In the genomic region with DNA sequence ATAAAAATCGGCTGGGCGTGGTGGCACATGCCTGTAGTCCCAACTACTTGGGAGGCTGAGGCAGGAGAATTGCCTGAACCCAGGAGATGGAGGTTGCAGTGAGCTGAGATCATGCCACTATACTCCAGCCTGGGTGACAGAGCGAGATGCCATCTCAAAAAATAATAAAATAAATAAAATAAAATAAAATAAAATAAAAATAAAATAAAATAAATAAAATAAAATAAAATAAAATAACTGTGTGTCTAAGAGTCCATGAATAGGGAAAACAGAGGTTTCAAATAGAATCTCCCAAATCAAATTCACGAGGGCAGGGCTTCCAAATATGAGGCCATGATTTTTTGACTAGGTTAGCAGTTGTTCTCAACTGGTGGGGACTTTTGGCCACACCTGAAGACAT, we compare ENCODE assay signal across 11 cellular contexts. TPM values are rescaled to one million over a fixed set of nuclear protein-coding genes. Genes with fewer than 3 reads are reported as not detected.
DNase-seq lines count a peak whose midpoint lies in the region; ATAC-seq and TF ChIP-seq lines count a peak whose summit lies in the region.
"Not testable (repeated sequence)": the region's sequence is repeated elsewhere in the genome, so short reads cannot be mapped to it uniquely, and the experiment has no call there.
"Had no signal": no experiment of that assay in that cellular context is flagged by ENCODE, and none has a peak within 500 bp of the region (broad histone marks: within the 10 kb centered on the region; RNA-seq: fewer than 3 reads in every experiment).

No MANE protein-coding gene starts in this region.

- H3K23ac ChIP-seq in H9 (ENCODE audit: insufficient read length, low read depth, low read length); neuronal stem cell (ENCODE audit: low read depth, low read length, poor library complexity): not testable (repeated sequence)

- H4K20me1 ChIP-seq in BLaER1 treated with 17β-estradiol and CSF1 and Interleukin-3, amounts not matched to agents 10 nM and 100 nM; H9 (ENCODE audit: control insufficient read depth, insufficient read depth, insufficient read length); Karpas-422 (ENCODE audit: insufficient read depth, low read depth, low read length); OCI-LY3 (ENCODE audit: insufficient read depth, low read length): not testable (repeated sequence)

- H3K79me2 ChIP-seq in H9 (ENCODE audit: insufficient read depth, low read length); OCI-LY3 (ENCODE audit: low read length): not testable (repeated sequence)
- peaks cover 40% of the 10 kb centered on the region for H3K79me2 ChIP-seq in Karpas-422 (ENCODE audit: low read length)

- H3K4me2 ChIP-seq in BLaER1 treated with 17β-estradiol and CSF1 and Interleukin-3, amounts not matched to agents 10 nM and 100 nM = peak overlapping the region in 10 of 11 experiments; percentile 33 to 67 (median 43); a peak in 15 of 22 replicates
- H3K4me2 ChIP-seq in H9 (ENCODE audit: insufficient read depth, insufficient read length, low read length) (peak overlapping the region; percentile 33), Karpas-422 (ENCODE audit: low read depth, low read length, poor library complexity, severe bottlenecking) (peak overlapping the region; percentile 74), OCI-LY3 (ENCODE audit: low read length) (peak overlapping the region; percentile 60)
- not testable (repeated sequence) for H3K4me2 ChIP-seq in neuronal stem cell (ENCODE audit: insufficient read depth, low read length, poor library complexity, severe bottlenecking)

- peak overlapping the region; percentile 75 for H2BK20ac ChIP-seq in H9 (ENCODE audit: low read depth, low read length, poor library complexity, severe bottlenecking)

- H3K9ac ChIP-seq in BLaER1 treated with 17β-estradiol and CSF1 and Interleukin-3, amounts not matched to agents 10 nM and 100 nM; H9 (ENCODE audit: extremely low read depth, insufficient read length, low read length); OCI-LY3 (ENCODE audit: low read length); iPS-18a (ENCODE audit: low read length); neuronal stem cell (ENCODE audit: low read depth, low read length, poor library complexity): not testable (repeated sequence)
- H3K9ac ChIP-seq in Karpas-422 (ENCODE audit: low read length) = 0 out of 2 replicates have a peak overlapping the region, but pooled peaks have one; percentile 20

- H2BK120ac ChIP-seq in H9 (ENCODE audit: low read depth, low read length, poor library complexity, severe bottlenecking); neuronal stem cell (ENCODE audit: low read depth, low read length): not testable (repeated sequence)

- H3K36me3 ChIP-seq in BLaER1 treated with 17β-estradiol and CSF1 and Interleukin-3, amounts not matched to agents 10 nM and 100 nM; OCI-LY3 (replicated peaks; ENCODE audit: low read depth, low read length); iPS-18a (ENCODE audit: control insufficient read depth, low read depth, low read length); neuronal stem cell (replicated peaks in 1 of 2; ENCODE audit: control insufficient read depth in 2 of 2, insufficient read depth in 2 of 2, low read length in 2 of 2): not testable (repeated sequence)
- H3K36me3 ChIP-seq in Karpas-422 (ENCODE audit: insufficient read depth, low read length) = peaks cover 23% of the 10 kb centered on the region

- not testable (repeated sequence) for TF ChIP-seq CTCF in H9 (conservative IDR thresholded peaks at IDR 0.05); OCI-LY3 (IDR thresholded peaks at IDR 0.05; ENCODE audit: low read depth, low read length); WTC11 (IDR thresholded peaks at IDR 0.05)

- H3K79me1 ChIP-seq in H9 (ENCODE audit: insufficient read depth, low read depth, low read length, poor library complexity, severe bottlenecking); neuronal stem cell (ENCODE audit: low read depth, low read length): not testable (repeated sequence)

- not testable (repeated sequence) for H3K23me2 ChIP-seq in H9 (ENCODE audit: insufficient read length, low read depth, low read length, poor library complexity, severe bottlenecking)

- H3K27me3 ChIP-seq in BLaER1 treated with 17β-estradiol and CSF1 and Interleukin-3, amounts not matched to agents 10 nM and 100 nM; H9 (ENCODE audit: insufficient read depth, low read length); Karpas-422 (ENCODE audit: low read length); OCI-LY3 (ENCODE audit: low read depth, low read length); iPS-18a (ENCODE audit: control insufficient read depth, insufficient read depth, low read length); neuronal stem cell (ENCODE audit: control insufficient read depth in 3 of 3, insufficient read depth in 3 of 3, low read depth in 1 of 3, low read length in 3 of 3): not testable (repeated sequence)

- H3K4me3 ChIP-seq in BLaER1 treated with 17β-estradiol and CSF1 and Interleukin-3, amounts not matched to agents 10 nM and 100 nM = peak overlapping the region in 9 of 10 experiments; percentile 13 to 42 (median 28); a peak in 9 of 20 replicates
- H3K4me3 ChIP-seq in Karpas-422 (ENCODE audit: low read length) (peak overlapping the region; percentile 69; the same call in 1 of the 2 replicates), OCI-LY3 (ENCODE audit: low read length) (peak overlapping the region; percentile 70), iPS-18a (ENCODE audit: low read length) (peak overlapping the region; percentile 19)
- not testable (repeated sequence) for H3K4me3 ChIP-seq in neuronal stem cell (ENCODE audit: low read length in 2 of 2)

- H3K9me2 ChIP-seq in Karpas-422 (replicated peaks; ENCODE audit: insufficient read depth, low read length) = not testable (repeated sequence)

- POLR2A ChIA-PET in WTC11 (lab: Charles Lee) = not testable (repeated sequence)

- H4K8ac ChIP-seq in H9 (replicated peaks; ENCODE audit: insufficient read length, low read depth, low read length); neuronal stem cell (ENCODE audit: low read depth, low read length): not testable (repeated sequence)

- no CpG with 5 or more reads among the region's 4 CpGs for WGBS in H9 (ENCODE audit: extremely low coverage, insufficient read length, low lambda C conversion rate)
- no CpG with 5 or more reads among the region's 4 CpGs for WGBS in neuronal stem cell (ENCODE audit: extremely low coverage in 2 of 2, insufficient read length in 2 of 2, insufficient replicate concordance in 1 of 2), 2 donors

- peaks cover 24 to 30% of the 10 kb centered on the region in 2 experiments for H3K4me1 Mint-ChIP-seq in H9
- peaks cover 20% of the 10 kb centered on the region for H3K4me1 Mint-ChIP-seq in WTC11

- not testable (repeated sequence) for H3K27ac Mint-ChIP-seq in H9
- 0 out of 2 replicates have a peak overlapping the region, but pooled peaks have one; percentile 84 for H3K27ac Mint-ChIP-seq in WTC11

- not testable (repeated sequence) for H2BK5ac ChIP-seq in H9 (ENCODE audit: insufficient read length, low read length); neuronal stem cell (ENCODE audit: low read length)

- not testable (repeated sequence) for H3K4me3 Mint-ChIP-seq in H9, WTC11

- not testable (repeated sequence) for DNase-seq in H9; Karpas-422; WTC11 (ENCODE audit: low spot score); neuronal stem cell (ENCODE audit: low spot score)

- not testable (repeated sequence) for H3K9me3 Mint-ChIP-seq in H9, WTC11

- not testable (repeated sequence) for H3K4ac ChIP-seq in H9 (ENCODE audit: low read depth, low read length); neuronal stem cell (ENCODE audit: low read length)

- H3K56ac ChIP-seq in H9 (ENCODE audit: insufficient read length, low read depth, low read length) = not testable (repeated sequence)

- H3K36me3 Mint-ChIP-seq in H9 (ENCODE audit: insufficient read depth in 1 of 3, low read depth in 3 of 3); WTC11: not testable (repeated sequence)

- H2BK15ac ChIP-seq in H9 (ENCODE audit: low read depth, low read length); neuronal stem cell (ENCODE audit: low read length): not testable (repeated sequence)

- ATAC-seq in WTC11 = not testable (repeated sequence)

- H3K9me3 ChIP-seq in BLaER1 treated with 17β-estradiol and CSF1 and Interleukin-3, amounts not matched to agents 10 nM and 100 nM (replicated peaks in 1 of 11) = peaks cover 21 to 61% (median 41%) of the 10 kb centered on the region in 11 experiments
- H3K9me3 ChIP-seq in H9 (ENCODE audit: control insufficient read depth, low read depth, low read length); Karpas-422 (ENCODE audit: low read length); OCI-LY3 (ENCODE audit: insufficient read depth, low read length); iPS-18a (ENCODE audit: control insufficient read depth, low read depth, low read length); neuronal stem cell (replicated peaks in 1 of 2; ENCODE audit: control insufficient read depth in 2 of 2, insufficient read depth in 1 of 2, low read depth in 1 of 2, low read length in 2 of 2): not testable (repeated sequence)

- CTCF ChIA-PET in WTC11 (lab: Charles Lee) = not testable (repeated sequence)

- H3K27ac ChIP-seq in BLaER1 treated with 17β-estradiol and CSF1 and Interleukin-3, amounts not matched to agents 10 nM and 100 nM = peak overlapping the region in 8 of 11 experiments; percentile 42 to 68 (median 57); a peak in 10 of 22 replicates
- H3K27ac ChIP-seq in H9 (ENCODE audit: insufficient read length, low read depth, low read length); Karpas-422 (ENCODE audit: low read length); OCI-LY3 (ENCODE audit: low read length); neuronal stem cell (replicated peaks; ENCODE audit: low read length): not testable (repeated sequence)
- peak overlapping the region; percentile 6 for H3K27ac ChIP-seq in iPS-18a (ENCODE audit: low read length)

- H3K27me3 Mint-ChIP-seq in H9 (ENCODE audit: low read depth); WTC11 (ENCODE audit: low read depth): not testable (repeated sequence)

- 0 out of 2 replicates have a peak overlapping the region, but pooled peaks have one; percentile 39 for H3K14ac ChIP-seq in H9 (ENCODE audit: insufficient read depth, low read length)
- not testable (repeated sequence) for H3K14ac ChIP-seq in neuronal stem cell (ENCODE audit: low read length)

- not testable (repeated sequence) for H2AK5ac ChIP-seq in H9 (ENCODE audit: insufficient read length, low read length); neuronal stem cell (ENCODE audit: low read depth, low read length)

- H2AFZ ChIP-seq in H9 (ENCODE audit: low read length) = peak overlapping the region; percentile 62
- peak overlapping the region; percentile 53; the same call in 1 of the 2 replicates for H2AFZ ChIP-seq in Karpas-422 (ENCODE audit: low read length)
- H2AFZ ChIP-seq in OCI-LY3 (ENCODE audit: low read depth, low read length) = peak overlapping the region; percentile 93
- H2AFZ ChIP-seq in neuronal stem cell (ENCODE audit: low read length) = peak overlapping the region; percentile 69

- H3K4me1 ChIP-seq in BLaER1 treated with 17β-estradiol and CSF1 and Interleukin-3, amounts not matched to agents 10 nM and 100 nM = peaks cover 7 to 16% (median 12%) of the 10 kb centered on the region in 10 experiments; a peak in 15 of 20 replicates
- not testable (repeated sequence) for H3K4me1 ChIP-seq in H9 (ENCODE audit: insufficient read depth, low read length); OCI-LY3 (ENCODE audit: low read length); neuronal stem cell (ENCODE audit: control insufficient read depth in 2 of 2, insufficient read depth in 1 of 2, low read depth in 1 of 2, low read length in 2 of 2)
- peaks cover 14% of the 10 kb centered on the region for H3K4me1 ChIP-seq in Karpas-422 (ENCODE audit: low read length)
- H3K4me1 ChIP-seq in iPS-18a (ENCODE audit: control insufficient read depth, low read depth, low read length) = peaks cover 13% of the 10 kb centered on the region

- not testable (repeated sequence) for H4K91ac ChIP-seq in H9 (ENCODE audit: insufficient read length, low read depth, low read length); neuronal stem cell (ENCODE audit: low read depth, low read length, poor library complexity)

- H4K5ac ChIP-seq in H9 (ENCODE audit: insufficient read length, low read depth, low read length) = not testable (repeated sequence)

- not testable (repeated sequence) for H2BK12ac ChIP-seq in H9 (ENCODE audit: insufficient read length, low read depth, low read length); neuronal stem cell (ENCODE audit: low read length)

- H3T11ph ChIP-seq in H9 (ENCODE audit: low read length) = not testable (repeated sequence)

- H3K18ac ChIP-seq in H9 (ENCODE audit: insufficient read length, low read depth, low read length); neuronal stem cell (ENCODE audit: low read length): not testable (repeated sequence)

RNA-seq across cellular contexts. Expression of gene DNAH3, which starts 35.1 kb away (rescaled TPM):
- total RNA-seq in H9 (2021) = 0.22 and 0.24 TPM in 2 replicates
- total RNA-seq in Karpas-422 (2014; rRNA removed; shearing (Covaris generic); ENCODE audit: low replicate concordance) = not detected in 2 replicates
- 0.57 to 1.2 TPM (median 1.1 TPM) in 3 replicates for total RNA-seq in WTC11 (2021)
- polyA plus RNA-seq in neuronal stem cell (2013, experiment 1 of 2) = 0.22 TPM
- 0.18 TPM for polyA plus RNA-seq in neuronal stem cell (2013, experiment 2 of 2)
- total RNA-seq: A172; CD4-positive, alpha-beta memory T cell; G401 had no signal
- polyA plus RNA-seq: CD14-positive monocyte; CD4-positive, alpha-beta memory T cell had no signal

RNA-seq across cellular contexts. Expression of gene LDAF1, which starts 42.9 kb away (rescaled TPM):
- 18.7 and 22.6 TPM in 2 replicates for total RNA-seq in H9 (2021)
- total RNA-seq in Karpas-422 (2014; rRNA removed; shearing (Covaris generic); ENCODE audit: low replicate concordance) = 40.5 and 48.3 TPM in 2 replicates
- total RNA-seq in WTC11 (2021) = 34.6 to 42.8 TPM (median 36.4 TPM) in 3 replicates
- polyA plus RNA-seq in neuronal stem cell (2013, experiment 1 of 2) = 30.8 TPM
- polyA plus RNA-seq in neuronal stem cell (2013, experiment 2 of 2) = 33.3 TPM
